Comparison of ENCODE assay signal across 17 cellular contexts in the genomic region with DNA sequence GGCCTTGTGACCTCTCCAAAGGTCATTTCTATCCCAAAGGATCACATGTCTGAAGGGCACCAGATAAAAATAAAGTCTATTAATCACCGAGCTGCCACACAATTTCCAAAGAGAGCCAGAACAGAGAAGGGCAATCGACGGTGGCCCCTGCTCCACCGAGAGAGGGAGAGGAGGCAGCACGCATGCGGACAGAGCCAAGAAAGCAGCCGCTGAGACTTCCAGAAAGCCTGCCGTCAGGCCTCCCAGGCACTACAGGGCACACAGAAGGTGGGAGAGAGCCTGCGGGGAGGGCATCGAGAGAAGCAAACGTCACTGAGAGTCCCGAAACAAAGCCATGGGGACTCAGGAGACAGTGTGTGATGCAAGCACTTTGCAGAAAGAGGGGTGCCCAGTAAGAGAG.
DNase-seq lines count a peak whose midpoint lies in the region; ATAC-seq and TF ChIP-seq lines count a peak whose summit lies in the region.
"Had no signal": no experiment of that assay in that cellular context is flagged by ENCODE, and none has a peak within 500 bp of the region (broad histone marks: within the 10 kb centered on the region; RNA-seq: fewer than 3 reads in every experiment).

No MANE protein-coding gene starts in this region.

- ATAC-seq in Right ventricle myocardium inferior (no peak), PC-3 (no peak)
- no peak for ATAC-seq in stimulated activated memory B cell treated with anti-CD40 and anti-IgM and Interleukin-4, amounts not matched to agents 10 μg/mL and 1 μg/mL and 100 μg/mL, for 72 hours

- H3K27ac ChIP-seq in cardiac muscle cell (peak overlapping the region; percentile 29), PC-3 (ENCODE audit: low read length) (no peak overlapping the region)
- H3K27ac ChIP-seq: Peyer's patch had no signal

- H3K27ac Mint-ChIP-seq in brain: peak overlapping the region in 3 of 5 experiments; percentile 3 to 86 (median 24)
- peak overlapping the region; percentile 44 for H3K27ac Mint-ChIP-seq in neural crest cell (ENCODE audit: unreplicated experiment)
- peak overlapping the region; percentile 13 for H3K27ac Mint-ChIP-seq in stimulated activated memory B cell treated with anti-CD40 and anti-IgM and Interleukin-4, amounts not matched to agents 10 μg/mL and 1 μg/mL and 100 μg/mL, for 72 hours
- no peak overlapping the region for H3K27ac Mint-ChIP-seq in activated T-helper 2 cell treated with anti-CD3 and anti-CD28 coated beads, Interferon-gamma antibody, Interleukin-2, Interleukin-4, amounts not matched to agents 10 μg/mL and 5 μg/mL and 100 μg/mL, durations not matched to agents 14 hours and 24 hours and 36 hours
- H3K27ac Mint-ChIP-seq in activated T-helper 1 cell treated with anti-CD3 and anti-CD28 coated beads, Interleukin-12 subunit alpha, Interleukin-12 subunit beta, Interleukin-2, Interleukin-4 antibody, amounts not matched to agents 30 ng/mL and 10 ng/mL and 1 ng/mL, durations not matched to agents 14 hours and 24 hours and 36 hours: no peak overlapping the region

- no TSS peak for BruUV-seq in PC-3 (replicated peaks; lab: Mats Ljungman, UMichigan)

- H3K4me3 Mint-ChIP-seq in brain (no peak overlapping the region), neural crest cell (no peak overlapping the region)
- no peak overlapping the region for H3K4me3 Mint-ChIP-seq in stimulated activated memory B cell treated with anti-CD40 and anti-IgM and Interleukin-4, amounts not matched to agents 10 μg/mL and 1 μg/mL and 100 μg/mL, for 72 hours
- H3K4me3 Mint-ChIP-seq in activated T-helper 2 cell treated with anti-CD3 and anti-CD28 coated beads, Interferon-gamma antibody, Interleukin-2, Interleukin-4, amounts not matched to agents 10 μg/mL and 5 μg/mL and 100 μg/mL, durations not matched to agents 14 hours and 24 hours and 36 hours (ENCODE audit: low read depth): no peak overlapping the region
- H3K4me3 Mint-ChIP-seq in activated T-helper 1 cell treated with anti-CD3 and anti-CD28 coated beads, Interleukin-12 subunit alpha, Interleukin-12 subunit beta, Interleukin-2, Interleukin-4 antibody, amounts not matched to agents 30 ng/mL and 10 ng/mL and 1 ng/mL, durations not matched to agents 14 hours and 24 hours and 36 hours: no peak overlapping the region
- H3K4me3 Mint-ChIP-seq: B cell had no signal

- H3K4me2 ChIP-seq in PC-3 (ENCODE audit: low read length): no peak overlapping the region

- CTCF ChIA-PET in PC-3 (lab: Charles Lee): no interaction called here

- peaks cover 63% of the 10 kb centered on the region for H3K4me1 Mint-ChIP-seq in brain
- H3K4me1 Mint-ChIP-seq in neural crest cell: peaks cover 42% of the 10 kb centered on the region
- peaks cover 44% of the 10 kb centered on the region for H3K4me1 Mint-ChIP-seq in stimulated activated memory B cell treated with anti-CD40 and anti-IgM and Interleukin-4, amounts not matched to agents 10 μg/mL and 1 μg/mL and 100 μg/mL, for 72 hours
- peaks cover 25% of the 10 kb centered on the region for H3K4me1 Mint-ChIP-seq in activated T-helper 2 cell treated with anti-CD3 and anti-CD28 coated beads, Interferon-gamma antibody, Interleukin-2, Interleukin-4, amounts not matched to agents 10 μg/mL and 5 μg/mL and 100 μg/mL, durations not matched to agents 14 hours and 24 hours and 36 hours (ENCODE audit: low read depth)
- H3K4me1 Mint-ChIP-seq in activated T-helper 1 cell treated with anti-CD3 and anti-CD28 coated beads, Interleukin-12 subunit alpha, Interleukin-12 subunit beta, Interleukin-2, Interleukin-4 antibody, amounts not matched to agents 30 ng/mL and 10 ng/mL and 1 ng/mL, durations not matched to agents 14 hours and 24 hours and 36 hours (ENCODE audit: low read depth): peaks cover 31% of the 10 kb centered on the region

- H3K9me3 ChIP-seq in cardiac muscle cell (ENCODE audit: low read depth): no peaks in the 10 kb centered on the region
- H3K9me3 ChIP-seq in PC-3 (ENCODE audit: low read length): no peaks in the 10 kb centered on the region
- H3K9me3 ChIP-seq: HAP-1, Peyer's patch had no signal

- TF ChIP-seq CTCF in cardiac muscle cell (IDR thresholded peaks at IDR 0.05; ENCODE audit: low read depth, low read length) (no peak), brain (conservative IDR thresholded peaks at IDR 0.05) (no peak), neural crest cell (conservative IDR thresholded peaks at IDR 0.05) (no peak), PC-3 (conservative IDR thresholded peaks at IDR 0.05; ENCODE audit: low read depth, low read length) (no peak)

- H3F3A ChIP-seq in PC-3 (ENCODE audit: low read length, unreplicated experiment): no peaks in the 10 kb centered on the region

- H3K36me3 Mint-ChIP-seq in brain (no peaks in the 10 kb centered on the region), neural crest cell (ENCODE audit: low read depth) (no peaks in the 10 kb centered on the region)
- peaks cover 27% of the 10 kb centered on the region for H3K36me3 Mint-ChIP-seq in stimulated activated memory B cell treated with anti-CD40 and anti-IgM and Interleukin-4, amounts not matched to agents 10 μg/mL and 1 μg/mL and 100 μg/mL, for 72 hours
- H3K36me3 Mint-ChIP-seq in activated T-helper 2 cell treated with anti-CD3 and anti-CD28 coated beads, Interferon-gamma antibody, Interleukin-2, Interleukin-4, amounts not matched to agents 10 μg/mL and 5 μg/mL and 100 μg/mL, durations not matched to agents 14 hours and 24 hours and 36 hours (ENCODE audit: low read depth): no peaks in the 10 kb centered on the region
- peaks cover 16% of the 10 kb centered on the region for H3K36me3 Mint-ChIP-seq in activated T-helper 1 cell treated with anti-CD3 and anti-CD28 coated beads, Interleukin-12 subunit alpha, Interleukin-12 subunit beta, Interleukin-2, Interleukin-4 antibody, amounts not matched to agents 30 ng/mL and 10 ng/mL and 1 ng/mL, durations not matched to agents 14 hours and 24 hours and 36 hours (ENCODE audit: low read depth)

- no peaks in the 10 kb centered on the region for H3K36me3 ChIP-seq in cardiac muscle cell
- H3K36me3 ChIP-seq in PC-3 (ENCODE audit: low read depth, low read length): 0 out of 2 replicates have a peak, but pooled peaks cover 2% of the 10 kb centered on the region
- H3K36me3 ChIP-seq: HAP-1, Peyer's patch had no signal

- H3K4me3 ChIP-seq in cardiac muscle cell: no peak overlapping the region
- H3K4me3 ChIP-seq in PC-3 (ENCODE audit: low read length): no peak overlapping the region
- H3K4me3 ChIP-seq: HAP-1, Peyer's patch had no signal

- H3K9ac ChIP-seq in PC-3 (ENCODE audit: low read length): no peak overlapping the region

- DNase-seq in cardiac muscle cell (ENCODE audit: low read depth in 1 of 2, low spot score in 1 of 2) (no peak), Right ventricle myocardium inferior (ENCODE audit: missing footprints) (no peak), neural crest cell (ENCODE audit: low read depth, low spot score) (no peak), PC-3 (no peak)
- DNase-seq in activated T-helper 2 cell treated with anti-CD3 and anti-CD28 coated beads, Interferon-gamma antibody, Interleukin-2, Interleukin-4, amounts not matched to agents 10 μg/mL and 5 μg/mL and 100 μg/mL, durations not matched to agents 14 hours and 24 hours and 36 hours (ENCODE audit: low spot score): no peak
- DNase-seq in activated T-helper 1 cell treated with anti-CD3 and anti-CD28 coated beads, Interleukin-12 subunit alpha, Interleukin-12 subunit beta, Interleukin-2, Interleukin-4 antibody, amounts not matched to agents 30 ng/mL and 10 ng/mL and 1 ng/mL, durations not matched to agents 14 hours and 24 hours and 36 hours (ENCODE audit: low spot score): no peak
- DNase-seq: COR-L47, MM.1S, NCI-H1092 treated with DMSO at 0.1 percent for 48 hours, NCI-H146, NCI-H2029 treated with DMSO at 0.1 percent for 48 hours, NCI-H2171, Peyer's patch had no signal

- POLR2A ChIA-PET in PC-3 (lab: Charles Lee; ENCODE audit: unreplicated experiment): no interaction called here

- no peaks in the 10 kb centered on the region for H3K79me2 ChIP-seq in PC-3 (ENCODE audit: low read length)

- no peaks in the 10 kb centered on the region for H4K20me1 ChIP-seq in PC-3 (ENCODE audit: low read length)

- H3K4me1 ChIP-seq in cardiac muscle cell (ENCODE audit: low read depth) (peaks cover 44% of the 10 kb centered on the region), PC-3 (ENCODE audit: insufficient read depth, low read length) (peaks cover 12% of the 10 kb centered on the region)
- H3K4me1 ChIP-seq: HAP-1 had no signal

- intact Hi-C loops in Right ventricle myocardium inferior (cut with DNase I): no loop called here
- intact Hi-C loops in activated T-helper 2 cell treated with anti-CD3 and anti-CD28 coated beads, Interferon-gamma antibody, Interleukin-2, Interleukin-4, amounts not matched to agents 10 μg/mL and 5 μg/mL and 100 μg/mL, durations not matched to agents 14 hours and 24 hours and 36 hours (cut with micrococcal nuclease): loop anchor here (5.0 kb wide), 1 partner anchor 195 kb away; no protein-coding TSS in a partner anchor
- intact Hi-C loops in activated T-helper 1 cell treated with anti-CD3 and anti-CD28 coated beads, Interleukin-12 subunit alpha, Interleukin-12 subunit beta, Interleukin-2, Interleukin-4 antibody, amounts not matched to agents 30 ng/mL and 10 ng/mL and 1 ng/mL, durations not matched to agents 14 hours and 24 hours and 36 hours (cut with micrococcal nuclease): loop anchor here (5.0 kb wide), 1 partner anchor 180 kb away; a partner anchor contains a TSS
- intact Hi-C loops in PC-3 (cut with micrococcal nuclease): no loop called here

- peaks cover 6% of the 10 kb centered on the region for H3K27me3 Mint-ChIP-seq in brain
- no peaks in the 10 kb centered on the region for H3K27me3 Mint-ChIP-seq in neural crest cell (ENCODE audit: low read depth)
- no peaks in the 10 kb centered on the region for H3K27me3 Mint-ChIP-seq in stimulated activated memory B cell treated with anti-CD40 and anti-IgM and Interleukin-4, amounts not matched to agents 10 μg/mL and 1 μg/mL and 100 μg/mL, for 72 hours
- H3K27me3 Mint-ChIP-seq in activated T-helper 2 cell treated with anti-CD3 and anti-CD28 coated beads, Interferon-gamma antibody, Interleukin-2, Interleukin-4, amounts not matched to agents 10 μg/mL and 5 μg/mL and 100 μg/mL, durations not matched to agents 14 hours and 24 hours and 36 hours (ENCODE audit: low read depth): peaks cover 9% of the 10 kb centered on the region
- peaks cover 2% of the 10 kb centered on the region for H3K27me3 Mint-ChIP-seq in activated T-helper 1 cell treated with anti-CD3 and anti-CD28 coated beads, Interleukin-12 subunit alpha, Interleukin-12 subunit beta, Interleukin-2, Interleukin-4 antibody, amounts not matched to agents 30 ng/mL and 10 ng/mL and 1 ng/mL, durations not matched to agents 14 hours and 24 hours and 36 hours (ENCODE audit: insufficient read depth)
- H3K27me3 Mint-ChIP-seq: B cell had no signal

- no peak overlapping the region for H2AFZ ChIP-seq in PC-3 (ENCODE audit: low read length)

- no peaks in the 10 kb centered on the region for H3K9me3 Mint-ChIP-seq in brain
- peaks cover 4% of the 10 kb centered on the region for H3K9me3 Mint-ChIP-seq in neural crest cell
- H3K9me3 Mint-ChIP-seq in stimulated activated memory B cell treated with anti-CD40 and anti-IgM and Interleukin-4, amounts not matched to agents 10 μg/mL and 1 μg/mL and 100 μg/mL, for 72 hours: no peaks in the 10 kb centered on the region
- H3K9me3 Mint-ChIP-seq in activated T-helper 2 cell treated with anti-CD3 and anti-CD28 coated beads, Interferon-gamma antibody, Interleukin-2, Interleukin-4, amounts not matched to agents 10 μg/mL and 5 μg/mL and 100 μg/mL, durations not matched to agents 14 hours and 24 hours and 36 hours: no peaks in the 10 kb centered on the region
- no peaks in the 10 kb centered on the region for H3K9me3 Mint-ChIP-seq in activated T-helper 1 cell treated with anti-CD3 and anti-CD28 coated beads, Interleukin-12 subunit alpha, Interleukin-12 subunit beta, Interleukin-2, Interleukin-4 antibody, amounts not matched to agents 30 ng/mL and 10 ng/mL and 1 ng/mL, durations not matched to agents 14 hours and 24 hours and 36 hours

- H3K27me3 ChIP-seq in cardiac muscle cell (no peaks in the 10 kb centered on the region), PC-3 (ENCODE audit: low read length) (no peaks in the 10 kb centered on the region)
- H3K27me3 ChIP-seq: Peyer's patch had no signal

- no peaks in the 10 kb centered on the region for H3K9me2 ChIP-seq in PC-3 (replicated peaks; ENCODE audit: low read length)

Comparison
In these comparisons a context has a peak if more than half of its experiments do, and no peak if none do; other contexts are left out.
1. H3K27ac Mint-ChIP-seq: peak in brain (3 of 5), neural crest cell (single experiment) and stimulated activated memory B cell treated with anti-CD40 and anti-IgM and Interleukin-4, amounts not matched to agents 10 μg/mL and 1 μg/mL and 100 μg/mL, for 72 hours (single experiment); none in activated T-helper 2 cell treated with anti-CD3 and anti-CD28 coated beads, Interferon-gamma antibody, Interleukin-2, Interleukin-4, amounts not matched to agents 10 μg/mL and 5 μg/mL and 100 μg/mL, durations not matched to agents 14 hours and 24 hours and 36 hours (single experiment) and activated T-helper 1 cell treated with anti-CD3 and anti-CD28 coated beads, Interleukin-12 subunit alpha, Interleukin-12 subunit beta, Interleukin-2, Interleukin-4 antibody, amounts not matched to agents 30 ng/mL and 10 ng/mL and 1 ng/mL, durations not matched to agents 14 hours and 24 hours and 36 hours (single experiment).
2. intact Hi-C loops: an anchor here in activated T-helper 2 cell treated with anti-CD3 and anti-CD28 coated beads, Interferon-gamma antibody, Interleukin-2, Interleukin-4, amounts not matched to agents 10 μg/mL and 5 μg/mL and 100 μg/mL, durations not matched to agents 14 hours and 24 hours and 36 hours (5.0 kb wide) and activated T-helper 1 cell treated with anti-CD3 and anti-CD28 coated beads, Interleukin-12 subunit alpha, Interleukin-12 subunit beta, Interleukin-2, Interleukin-4 antibody, amounts not matched to agents 30 ng/mL and 10 ng/mL and 1 ng/mL, durations not matched to agents 14 hours and 24 hours and 36 hours (5.0 kb wide); none called in Right ventricle myocardium inferior and PC-3.